Comparison of ENCODE assay signal across 12 cellular contexts in the genomic region with DNA sequence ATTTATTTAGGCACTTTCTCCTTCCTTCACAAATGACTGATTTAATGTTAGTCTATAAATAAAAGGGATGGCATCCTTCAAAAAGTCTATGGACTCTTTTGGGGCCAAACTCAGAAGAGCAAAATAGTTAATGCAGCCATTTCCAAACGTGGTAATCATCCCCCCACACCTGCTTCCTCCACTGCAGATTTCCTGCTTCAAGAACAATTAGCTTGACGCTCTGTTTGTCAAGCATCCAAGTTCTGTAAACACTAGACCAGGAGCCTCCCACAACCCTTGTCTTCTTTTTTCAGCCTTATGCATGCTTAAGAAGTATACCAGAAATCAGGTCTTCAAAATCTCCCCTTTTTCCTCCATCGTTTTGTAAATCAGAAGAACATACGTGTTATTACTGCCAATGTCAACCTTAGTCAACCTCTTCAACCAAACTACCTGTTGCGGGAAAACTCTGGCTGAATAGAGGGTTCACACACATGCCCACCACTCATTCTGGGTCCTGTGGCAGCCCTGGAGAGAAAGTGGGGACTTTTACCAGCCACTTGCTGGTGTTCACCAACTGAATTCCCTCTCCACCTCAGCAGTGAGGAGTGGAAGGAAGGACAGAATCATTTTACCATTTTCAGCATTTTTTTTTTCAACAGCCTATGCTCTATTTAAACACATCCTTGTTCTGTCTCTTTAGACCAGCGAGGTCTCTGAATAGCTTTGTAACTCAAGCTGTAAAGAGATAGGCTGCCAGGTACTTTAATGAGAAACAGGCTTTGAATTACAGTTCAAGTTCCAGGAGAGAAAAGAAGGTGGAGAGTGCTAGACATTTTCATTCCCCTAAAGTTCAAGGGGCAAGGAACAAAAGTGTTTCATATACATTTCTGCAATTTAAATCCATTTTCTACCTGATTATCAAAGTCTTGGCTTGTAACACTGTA. TPM values are rescaled to one million over a fixed set of nuclear protein-coding genes. Genes with fewer than 3 reads are reported as not detected.
DNase-seq lines count a peak whose midpoint lies in the region; ATAC-seq and TF ChIP-seq lines count a peak whose summit lies in the region.
"Had no signal": no experiment of that assay in that cellular context is flagged by ENCODE, and none has a peak within 500 bp of the region (broad histone marks: within the 10 kb centered on the region; RNA-seq: fewer than 3 reads in every experiment).

No MANE protein-coding gene starts in this region.

- H3K36me3 ChIP-seq in HEK293 (ENCODE audit: control insufficient read depth in 2 of 2, insufficient read depth in 1 of 2, low read length in 2 of 2) = peaks cover 7 to 55% of the 10 kb centered on the region in 2 experiments; a peak in 2 of 3 replicates
- H3K36me3 ChIP-seq in heart right ventricle = peaks cover 0 to 38% (median 13%) of the 10 kb centered on the region in 9 donors
- peaks cover 14 to 23% (median 18%) of the 10 kb centered on the region in 3 donors for H3K36me3 ChIP-seq in skeletal muscle tissue (ENCODE audit: control insufficient read depth in 3 of 3, insufficient read depth in 3 of 3, low read length in 3 of 3)
- no peaks in the 10 kb centered on the region for H3K36me3 ChIP-seq in MG63

- no peak overlapping the region for H3K4me3 ChIP-seq in HEK293 (ENCODE audit: low read depth, low read length)
- H3K4me3 ChIP-seq in heart right ventricle = peak overlapping the region in 1 of 10 donors; percentile 8
- H3K4me3 ChIP-seq in skeletal muscle tissue (ENCODE audit: low read length in 3 of 3) = peak overlapping the region in 2 of 3 donors; percentile 25 to 36
- no peak overlapping the region for H3K4me3 ChIP-seq in MG63

- H3K27ac ChIP-seq in HEK293 (ENCODE audit: extremely low read depth, low read depth, low read length) = no peak overlapping the region
- H3K27ac ChIP-seq in heart right ventricle = peak overlapping the region; percentile 64 to 89 (median 70)
- H3K27ac ChIP-seq in skeletal muscle tissue (ENCODE audit: low read depth, low read length) = peak overlapping the region; percentile 55

- DNase-seq in NCI-H774 (lab: John Stamatoyannopoulos, UW) (peak; percentile 57), heart right ventricle (peak in 1 of 2 donors; percentile 83), NCI-H146 (lab: John Stamatoyannopoulos, UW) (no peak), MG63 (no peak)
- DNase-seq: activated CD4-positive, alpha-beta T cell treated with anti-CD3 and anti-CD28 coated beads, Interleukin-2, amount 10 ng/mL, durations not matched to agents 7 days and 5 days; naive B cell; NCI-H1694 treated with DMSO at 0.1 percent for 48 hours; stimulated activated CD4-positive, alpha-beta T cell treated with anti-CD3 and anti-CD28 coated beads, Interleukin-2, amount 100 ng/mL, for 24 hours had no signal

- ATAC-seq in heart right ventricle (peak; percentile 70 to 91 (median 84)), GM18909 (IDR thresholded peaks at IDR 0.05; ENCODE audit: poor library complexity, unreplicated experiment) (no peak), HG02759 (IDR thresholded peaks at IDR 0.05; ENCODE audit: unreplicated experiment) (no peak)

- peaks cover 0 to 30% (median 0%) of the 10 kb centered on the region in 7 donors for H3K27me3 ChIP-seq in heart right ventricle
- no peaks in the 10 kb centered on the region for H3K27me3 ChIP-seq in skeletal muscle tissue (ENCODE audit: control insufficient read depth in 3 of 3, insufficient read depth in 3 of 3, low read length in 3 of 3)
- no peaks in the 10 kb centered on the region for H3K27me3 ChIP-seq in MG63

- H3K9me3 ChIP-seq in HEK293 (ENCODE audit: control insufficient read depth, insufficient read depth, low read depth, low read length) (no peaks in the 10 kb centered on the region), heart right ventricle (no peaks in the 10 kb centered on the region), skeletal muscle tissue (ENCODE audit: control insufficient read depth in 3 of 3, low read length in 3 of 3) (no peaks in the 10 kb centered on the region), MG63 (no peaks in the 10 kb centered on the region)

- intact Hi-C loops in heart right ventricle (cut with DNase I) = loop anchor here in 1 of 10 donors (5.0 kb wide), 1 partner anchor 36 kb away; no protein-coding TSS in a partner anchor

- CTCF ChIA-PET in HEK293 (lab: Yijun Ruan, JAX) = no interaction called here

- WGBS in heart right ventricle, 2 donors = 54 to 76% methylated on average over 6 of the region's 6 CpGs

- TF ChIP-seq CTCF in HEK293 (tag by site-specific recombination; IDR thresholded peaks at IDR 0.05) (no peak), heart right ventricle (IDR thresholded peaks at IDR 0.05) (no peak)

- POLR2A ChIA-PET in HEK293 (lab: Yijun Ruan, JAX) = no interaction called here

- H3K4me1 ChIP-seq in HEK293 (ENCODE audit: control insufficient read depth, insufficient read depth, low read length) (peaks cover 38% of the 10 kb centered on the region), heart right ventricle (peaks cover 0 to 92% (median 53%) of the 10 kb centered on the region in 9 donors), skeletal muscle tissue (ENCODE audit: control insufficient read depth in 3 of 3, insufficient read depth in 3 of 3, low read length in 3 of 3) (peaks cover 19 to 36% (median 20%) of the 10 kb centered on the region in 3 donors)

- peak overlapping the region in 2 of 3 donors; percentile 44 to 46 for H3K9ac ChIP-seq in skeletal muscle tissue (ENCODE audit: low read depth in 1 of 3, low read length in 3 of 3)

TF ChIP-seq in HEK293, 187 proteins besides CTCF, POLR2A, EP300 and RAD21:
- TF ChIP-seq ZNF16 (tag by site-specific recombination; IDR thresholded peaks at IDR 0.05; ENCODE audit: low read depth) (no peak), SCRT2 (tag by site-specific recombination; IDR thresholded peaks at IDR 0.05) (peak; percentile 58)

RNA-seq across cellular contexts. Expression of gene EFNB2, which starts 39.1 kb away (rescaled TPM):
- total RNA-seq in heart right ventricle (10 to 100 TPM in 9 of 10 donors, 1 to 10 TPM in 1; 9.7 to 21.1 (median 14.8) TPM), skeletal muscle tissue (14.6 TPM)
- 10 to 100 TPM; 11.8 to 14.1 TPM for polyA plus RNA-seq in heart right ventricle
- total RNA-seq in MG63 (2014; rRNA removed; shearing (Covaris generic); ENCODE audit: low replicate concordance) = 2.3 and 3.6 TPM in 2 replicates

Comparison
In these comparisons a context has a peak if more than half of its experiments do, and no peak if none do; other contexts are left out.
1. H3K4me3 ChIP-seq: peak in skeletal muscle tissue (2 of 3); none in HEK293 (single experiment) and MG63 (single experiment).
2. ATAC-seq: peak in heart right ventricle (8 of 8); none in GM18909 (single experiment) and HG02759 (single experiment).